9 cellular contexts compared by ENCODE assay signal in genomic region chr16:3065742-3066439, GRCh38. TPM values are rescaled to one million over a fixed set of nuclear protein-coding genes. Genes with fewer than 3 reads are reported as not detected.
DNase-seq lines count a peak whose midpoint lies in the region; ATAC-seq and TF ChIP-seq lines count a peak whose summit lies in the region.
"Had no signal": no experiment of that assay in that cellular context is flagged by ENCODE, and none has a peak within 500 bp of the region (broad histone marks: within the 10 kb centered on the region; RNA-seq: fewer than 3 reads in every experiment).

No MANE protein-coding gene starts in this region.

- in situ Hi-C loops in brain microvascular endothelial cell (cut with HindIII; ENCODE audit: low pct_ligation_motif_present, low sequenced_read_pairs), result no loop called here

- no peak overlapping the region for H3K4me3 ChIP-seq in brain microvascular endothelial cell (ENCODE audit: low read depth, low read length)
- peak overlapping the region; percentile 77 to 87 for H3K4me3 ChIP-seq in mucosa of rectum (ENCODE audit: low read length in 2 of 2)
- H3K4me3 ChIP-seq in urinary bladder (ENCODE audit: low read depth, low read length), result peak overlapping the region; percentile 33

- DNase-seq in Right ventricle myocardium superior, result peak; percentile 44
- no peak for DNase-seq in Right ventricle myocardium inferior (ENCODE audit: missing footprints)
- no peak for DNase-seq in brain microvascular endothelial cell

- 78% methylated on average over 26 of the region's 26 CpGs for WGBS in urinary bladder

- H3K36me3 ChIP-seq in brain microvascular endothelial cell (replicated peaks) (no peaks in the 10 kb centered on the region), mucosa of rectum (ENCODE audit: control insufficient read depth in 2 of 2, insufficient read depth in 2 of 2, low read length in 2 of 2) (peaks cover 0 to 3% of the 10 kb centered on the region in 2 donors), urinary bladder (ENCODE audit: insufficient read depth) (no peaks in the 10 kb centered on the region)

- H3K27ac ChIP-seq in brain microvascular endothelial cell (peak overlapping the region; percentile 72), mucosa of rectum (ENCODE audit: low read depth in 2 of 2, low read length in 2 of 2) (peak overlapping the region; percentile 78 to 83), urinary bladder (ENCODE audit: low read depth) (no peak overlapping the region)

- no peaks in the 10 kb centered on the region for H3K9me3 ChIP-seq in mucosa of rectum (ENCODE audit: control insufficient read depth in 2 of 2, low read length in 2 of 2)

- no peak for TF ChIP-seq CTCF in brain microvascular endothelial cell (IDR thresholded peaks at IDR 0.05; ENCODE audit: low read depth, low read length, missing control alignments)

- H3K9ac ChIP-seq in mucosa of rectum (ENCODE audit: low read depth in 1 of 2, low read length in 2 of 2), result peak overlapping the region; percentile 79 to 82

- ATAC-seq in Right ventricle myocardium superior (ENCODE audit: poor library complexity) (peak; percentile 37), Right ventricle myocardium inferior (no peak), GM18517 (IDR thresholded peaks at IDR 0.05; ENCODE audit: unreplicated experiment) (no peak), HG02970 (IDR thresholded peaks at IDR 0.05; ENCODE audit: low FRiP score, unreplicated experiment) (no peak), GM21737 (IDR thresholded peaks at IDR 0.05; ENCODE audit: unreplicated experiment) (no peak)

- peaks cover 23 to 34% of the 10 kb centered on the region in 2 donors for H3K4me1 ChIP-seq in mucosa of rectum (ENCODE audit: control insufficient read depth in 2 of 2, insufficient read depth in 2 of 2, low read length in 2 of 2)
- peaks cover 2% of the 10 kb centered on the region for H3K4me1 ChIP-seq in urinary bladder (ENCODE audit: insufficient read depth)

- H3K27me3 ChIP-seq in brain microvascular endothelial cell (replicated peaks) (no peaks in the 10 kb centered on the region), mucosa of rectum (ENCODE audit: control insufficient read depth in 2 of 2, insufficient read depth in 2 of 2, low read length in 2 of 2) (no peaks in the 10 kb centered on the region)

- intact Hi-C loops in Right ventricle myocardium superior (cut with DNase I) (no loop called here), Right ventricle myocardium inferior (cut with DNase I) (no loop called here)

RNA-seq across cellular contexts. Expression of gene IL32, which starts 0.5 kb away (rescaled TPM):
- 42.6 TPM for total RNA-seq in Right ventricle myocardium superior
- 57.8 TPM for total RNA-seq in Right ventricle myocardium inferior
- total RNA-seq in urinary bladder, result 18.1 TPM
- polyA plus RNA-seq in urinary bladder, result 28.0 TPM

RNA-seq across cellular contexts. Expression of gene MMP25, which starts 19.5 kb away (rescaled TPM):
- total RNA-seq in Right ventricle myocardium superior, result 1.3 TPM
- 1.7 TPM for total RNA-seq in Right ventricle myocardium inferior
- total RNA-seq in urinary bladder, result 0.32 TPM
- polyA plus RNA-seq in urinary bladder, result 0.82 TPM

RNA-seq across cellular contexts. Expression of gene BICDL2, which starts 29.1 kb away (rescaled TPM):
- not detected for total RNA-seq in Right ventricle myocardium superior
- total RNA-seq in Right ventricle myocardium inferior, result not detected
- 7.2 TPM for total RNA-seq in urinary bladder
- polyA plus RNA-seq in urinary bladder, result 8.3 TPM

RNA-seq across cellular contexts. Expression of gene ZSCAN10, which starts 33.2 kb away (rescaled TPM):
- total RNA-seq in Right ventricle myocardium superior (not detected), Right ventricle myocardium inferior (not detected), urinary bladder (not detected)
- polyA plus RNA-seq in urinary bladder, result not detected
- total RNA-seq: activated CD8-positive, alpha-beta memory T cell treated with anti-CD3 and anti-CD28 coated beads for 36 hours had no signal

RNA-seq across cellular contexts. Expression of gene THOC6, which starts 42.1 kb away (rescaled TPM):
- total RNA-seq in Right ventricle myocardium superior (11.0 TPM), Right ventricle myocardium inferior (12.9 TPM), urinary bladder (9.8 TPM)
- polyA plus RNA-seq in urinary bladder, result 22.8 TPM
